In the genomic region with DNA sequence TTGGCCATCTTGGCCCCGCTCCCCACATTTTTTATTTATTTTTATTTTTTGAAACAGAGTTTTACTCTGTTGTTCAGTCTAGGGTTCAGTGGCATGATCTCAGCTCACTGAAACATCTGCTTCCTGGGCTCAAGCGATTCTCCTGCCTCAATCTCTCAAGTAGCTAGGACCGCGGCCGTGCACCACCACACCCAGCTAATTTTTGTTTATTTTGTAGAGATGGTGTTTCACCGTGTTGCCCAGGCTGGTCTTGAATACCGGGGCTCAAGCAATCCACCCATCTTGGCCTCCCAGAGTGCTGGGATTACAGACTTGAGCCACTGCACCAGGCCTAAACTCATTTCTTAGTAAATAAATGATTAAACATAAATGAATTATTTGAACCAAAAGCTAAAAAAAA, we compare ENCODE assay signal across 26 cellular contexts.
"Had no signal": no experiment of that assay in that cellular context is flagged by ENCODE, and none has a peak within 500 bp of the region (broad histone marks: within the 10 kb centered on the region; RNA-seq: fewer than 3 reads in every experiment).

No MANE protein-coding gene starts in this region.

- DNase-seq: activated effector memory CD4-positive, alpha-beta T cell treated with anti-CD3 and anti-CD28 coated beads, Interleukin-2, amount 50 U/mL, for 16 hours; activated effector memory CD4-positive, alpha-beta T cell treated with Interleukin-2 at 50 U/mL for 16 hours; activated gamma-delta T cell; activated gamma-delta T cell treated with Interleukin-2 at 50 U/mL for 16 hours; activated naive CD4-positive, alpha-beta T cell; activated naive CD4-positive, alpha-beta T cell treated with anti-CD3 and anti-CD28 coated beads for 36 hours; activated naive CD4-positive, alpha-beta T cell treated with anti-CD3 and anti-CD28 coated beads, Interleukin-2, amount 10 ng/mL, durations not matched to agents 7 days and 5 days; activated naive CD4-positive, alpha-beta T cell treated with anti-CD3 and anti-CD28 coated beads, Interleukin-2, amount 50 U/mL, for 16 hours; activated naive CD4-positive, alpha-beta T cell treated with Interleukin-2 at 50 U/mL for 16 hours; activated naive CD8-positive, alpha-beta T cell treated with anti-CD3 and anti-CD28 coated beads for 36 hours; activated naive CD8-positive, alpha-beta T cell treated with anti-CD3 and anti-CD28 coated beads, Interleukin-2, amount 10 ng/mL, durations not matched to agents 7 days and 5 days; activated naive CD8-positive, alpha-beta T cell treated with anti-CD3 and anti-CD28 coated beads, Interleukin-2, amount 50 U/mL, for 24 hours; activated T-cell treated with anti-CD3 and anti-CD28 coated beads, Interleukin-2, amount 50 U/mL, for 24 hours; activated T-cell treated with anti-CD3 and anti-CD28 coated beads, Interleukin-2, amount 50 U/mL, for 4 hours; activated T-cell treated with anti-CD3 and anti-CD28 coated beads, Interleukin-2, amount 50 U/mL, for 48 hours; activated T-cell treated with anti-CD3 and anti-CD28 coated beads, Interleukin-2, amount 50 U/mL, for 72 hours; adrenal gland; amniotic stem cell; amygdala; anterior cingulate cortex; aorta; body of pancreas; brain microvascular endothelial cell; caudate nucleus; central memory CD4-positive, alpha-beta T cell; cerebellar nuclear complex had no signal
